In the genomic region with DNA sequence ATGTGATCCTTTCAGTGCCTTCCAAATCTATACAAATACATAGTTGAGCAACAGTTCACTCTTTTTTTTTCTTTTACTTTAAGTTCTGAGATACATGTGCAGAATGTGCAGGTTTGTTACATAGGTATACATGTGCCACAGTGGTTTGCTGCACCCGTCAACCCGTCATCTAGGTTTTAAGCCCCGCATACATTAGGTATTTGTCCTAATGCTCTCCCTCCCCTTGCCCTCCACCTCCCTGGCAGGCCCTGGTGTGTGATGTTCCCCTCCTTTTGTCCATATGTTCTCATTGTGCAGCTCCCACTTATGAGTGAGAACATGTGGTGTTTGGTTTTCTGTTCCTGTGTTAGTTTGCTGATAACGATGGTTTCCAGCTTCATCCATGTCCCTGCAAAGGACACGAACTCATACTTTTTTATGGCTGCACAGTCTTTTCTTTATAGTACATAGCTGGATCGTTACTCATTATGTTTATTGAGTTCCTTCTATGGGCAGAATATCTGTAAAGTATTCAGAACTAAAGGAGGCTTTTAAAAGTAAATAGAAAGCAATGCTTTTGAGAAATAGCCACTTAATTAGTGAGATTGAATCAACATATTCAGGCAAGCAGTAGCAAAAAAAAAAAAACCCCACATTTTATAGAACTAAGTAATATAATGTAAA, we compare ENCODE assay signal across 7 cellular contexts.
DNase-seq lines count a peak whose midpoint lies in the region; TF ChIP-seq lines count a peak whose summit lies in the region.
"Not testable (repeated sequence)": the region's sequence is repeated elsewhere in the genome, so short reads cannot be mapped to it uniquely, and the experiment has no call there.

No MANE protein-coding gene starts in this region.

- not testable (repeated sequence) for H3K27me3 Mint-ChIP-seq in brain; neural progenitor cell (ENCODE audit: insufficient read depth, low read depth)

- H4K20me1 ChIP-seq in neural progenitor cell (ENCODE audit: low read depth): not testable (repeated sequence)

- not testable (repeated sequence) for H3K9ac ChIP-seq in neural progenitor cell

- not testable (repeated sequence) for H3K36me3 ChIP-seq in neural progenitor cell

- H3K27ac Mint-ChIP-seq in brain (peak overlapping the region in 4 of 5 experiments; percentile 15 to 90 (median 65)), neural progenitor cell (peak overlapping the region; percentile 28)

- H3K4me2 ChIP-seq in neural progenitor cell: not testable (repeated sequence)

- peak overlapping the region in 2 of 5 experiments; percentile 35 to 70 for H3K4me3 Mint-ChIP-seq in brain
- not testable (repeated sequence) for H3K4me3 Mint-ChIP-seq in neural progenitor cell

- H3K27me3 ChIP-seq in neural progenitor cell: not testable (repeated sequence)

- not testable (repeated sequence) for H3K36me3 Mint-ChIP-seq in brain, neural progenitor cell

- not testable (repeated sequence) for TF ChIP-seq CTCF in brain (conservative IDR thresholded peaks at IDR 0.05); foreskin fibroblast (IDR thresholded peaks at IDR 0.05; ENCODE audit: low read depth, low read length); neural progenitor cell (IDR thresholded peaks at IDR 0.05)

- H3K79me2 ChIP-seq in neural progenitor cell (ENCODE audit: low read depth): not testable (repeated sequence)

- H3F3A ChIP-seq in neural progenitor cell (ENCODE audit: low read depth): not testable (repeated sequence)

- not testable (repeated sequence) for H3K27ac ChIP-seq in neural progenitor cell

- not testable (repeated sequence) for H3K9me3 ChIP-seq in neural progenitor cell (ENCODE audit: low read depth)

- H3K4me1 Mint-ChIP-seq in brain (peaks cover 22% of the 10 kb centered on the region), neural progenitor cell (peaks cover 19% of the 10 kb centered on the region)

- peak; percentile 1 for DNase-seq in EL
- DNase-seq in NCI-H1694 treated with DMSO at 0.1 percent for 48 hours (lab: John Stamatoyannopoulos, UW): peak; percentile 88
- peak; percentile 9 for DNase-seq in NCI-H774 (lab: John Stamatoyannopoulos, UW)
- peak; percentile 11 for DNase-seq in SK-N-DZ (ENCODE audit: low spot score)
- DNase-seq in foreskin fibroblast: peak; percentile 1 to 3
- DNase-seq in neural progenitor cell (ENCODE audit: low spot score): not testable (repeated sequence)

- H2AFZ ChIP-seq in neural progenitor cell (replicated peaks): not testable (repeated sequence)

- not testable (repeated sequence) for H3K9me3 Mint-ChIP-seq in brain, neural progenitor cell

- not testable (repeated sequence) for H3K4me1 ChIP-seq in neural progenitor cell

- not testable (repeated sequence) for H3K4me3 ChIP-seq in foreskin fibroblast (ENCODE audit: low read depth in 1 of 2, low read length in 2 of 2); neural progenitor cell
